Comparison of ENCODE assay signal across 3 cellular contexts in the genomic region with DNA sequence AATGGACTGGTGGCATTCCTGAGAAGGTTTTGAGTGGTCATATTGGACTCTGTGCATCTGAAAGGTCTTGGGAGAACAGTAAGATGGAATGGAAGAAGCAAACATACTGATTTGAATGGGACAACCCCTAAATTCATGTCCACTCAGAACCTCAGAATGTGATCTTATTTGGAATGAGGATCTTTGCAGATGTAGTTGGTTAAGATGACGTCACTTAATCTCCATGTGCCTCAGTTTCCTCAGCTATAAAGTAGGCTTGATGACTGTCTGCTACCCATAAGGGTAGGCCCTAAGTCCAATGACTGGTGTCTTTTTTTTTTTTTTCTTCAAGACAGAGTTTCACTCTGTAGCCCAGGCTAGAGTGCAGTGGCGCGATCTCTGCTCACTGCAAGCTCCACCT.
TF ChIP-seq lines count a peak whose summit lies in the region.

No MANE protein-coding gene starts in this region.

TF ChIP-seq in HepG2, 621 proteins besides CTCF, POLR2A, EP300 and RAD21:
- no peak for TF ChIP-seq DPF2 (CRISPR knock-in tag; IDR thresholded peaks at IDR 0.05; ENCODE audit: borderline replicate concordance, low read depth)
- TF ChIP-seq, protein P1, sequence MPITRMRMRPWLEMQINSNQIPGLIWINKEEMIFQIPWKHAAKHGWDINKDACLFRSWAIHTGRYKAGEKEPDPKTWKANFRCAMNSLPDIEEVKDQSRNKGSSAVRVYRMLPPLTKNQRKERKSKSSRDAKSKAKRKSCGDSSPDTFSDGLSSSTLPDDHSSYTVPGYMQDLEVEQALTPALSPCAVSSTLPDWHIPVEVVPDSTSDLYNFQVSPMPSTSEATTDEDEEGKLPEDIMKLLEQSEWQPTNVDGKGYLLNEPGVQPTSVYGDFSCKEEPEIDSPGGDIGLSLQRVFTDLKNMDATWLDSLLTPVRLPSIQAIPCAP (CRISPR knock-in tag; IDR thresholded peaks at IDR 0.05; ENCODE audit: low read depth), result no peak
- no peak for TF ChIP-seq CBX5 (CRISPR knock-in tag; IDR thresholded peaks at IDR 0.05; ENCODE audit: borderline replicate concordance)
- TF ChIP-seq NFIC (IDR thresholded peaks at IDR 0.05; ENCODE audit: low read length), result no peak
- TF ChIP-seq, protein P2, sequence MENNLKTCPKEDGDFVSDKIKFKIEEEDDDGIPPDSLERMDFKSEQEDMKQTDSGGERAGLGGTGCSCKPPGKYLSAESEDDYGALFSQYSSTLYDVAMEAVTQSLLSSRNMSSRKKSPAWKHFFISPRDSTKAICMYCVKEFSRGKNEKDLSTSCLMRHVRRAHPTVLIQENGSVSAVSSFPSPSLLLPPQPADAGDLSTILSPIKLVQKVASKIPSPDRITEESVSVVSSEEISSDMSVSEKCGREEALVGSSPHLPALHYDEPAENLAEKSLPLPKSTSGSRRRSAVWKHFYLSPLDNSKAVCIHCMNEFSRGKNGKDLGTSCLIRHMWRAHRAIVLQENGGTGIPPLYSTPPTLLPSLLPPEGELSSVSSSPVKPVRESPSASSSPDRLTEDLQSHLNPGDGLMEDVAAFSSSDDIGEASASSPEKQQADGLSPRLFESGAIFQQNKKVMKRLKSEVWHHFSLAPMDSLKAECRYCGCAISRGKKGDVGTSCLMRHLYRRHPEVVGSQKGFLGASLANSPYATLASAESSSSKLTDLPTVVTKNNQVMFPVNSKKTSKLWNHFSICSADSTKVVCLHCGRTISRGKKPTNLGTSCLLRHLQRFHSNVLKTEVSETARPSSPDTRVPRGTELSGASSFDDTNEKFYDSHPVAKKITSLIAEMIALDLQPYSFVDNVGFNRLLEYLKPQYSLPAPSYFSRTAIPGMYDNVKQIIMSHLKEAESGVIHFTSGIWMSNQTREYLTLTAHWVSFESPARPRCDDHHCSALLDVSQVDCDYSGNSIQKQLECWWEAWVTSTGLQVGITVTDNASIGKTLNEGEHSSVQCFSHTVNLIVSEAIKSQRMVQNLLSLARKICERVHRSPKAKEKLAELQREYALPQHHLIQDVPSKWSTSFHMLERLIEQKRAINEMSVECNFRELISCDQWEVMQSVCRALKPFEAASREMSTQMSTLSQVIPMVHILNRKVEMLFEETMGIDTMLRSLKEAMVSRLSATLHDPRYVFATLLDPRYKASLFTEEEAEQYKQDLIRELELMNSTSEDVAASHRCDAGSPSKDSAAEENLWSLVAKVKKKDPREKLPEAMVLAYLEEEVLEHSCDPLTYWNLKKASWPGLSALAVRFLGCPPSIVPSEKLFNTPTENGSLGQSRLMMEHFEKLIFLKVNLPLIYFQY (CRISPR knock-in tag; IDR thresholded peaks at IDR 0.05; ENCODE audit: borderline replicate concordance), result no peak
- TF ChIP-seq ZNF569 (CRISPR knock-in tag; IDR thresholded peaks at IDR 0.05; ENCODE audit: borderline replicate concordance), result no peak
- TF ChIP-seq HNRNPL (IDR thresholded peaks at IDR 0.05; ENCODE audit: low read depth, low read length), result no peak
- no peak for TF ChIP-seq HOXA5 (CRISPR knock-in tag; IDR thresholded peaks at IDR 0.05)
- no peak for TF ChIP-seq FOXA1 (IDR thresholded peaks at IDR 0.05)
- TF ChIP-seq FOXA1 (CRISPR knock-in tag; IDR thresholded peaks at IDR 0.05), result no peak
- no peak for TF ChIP-seq ARNT (IDR thresholded peaks at IDR 0.05)
- no peak for TF ChIP-seq SMARCC2 (IDR thresholded peaks at IDR 0.05)
- TF ChIP-seq CREB1 (IDR thresholded peaks at IDR 0.05), result peak; percentile 95
- no peak for TF ChIP-seq CREB1 (CRISPR knock-in tag; IDR thresholded peaks at IDR 0.05)
- TF ChIP-seq ATF7 (IDR thresholded peaks at IDR 0.05), result peak; percentile 99
- no peak for TF ChIP-seq ATF7 (CRISPR knock-in tag; IDR thresholded peaks at IDR 0.05)
- no peak for TF ChIP-seq FOXK2 (IDR thresholded peaks at IDR 0.05)
TF ChIP-seq in HepG2: peak in this region for 2.

TF ChIP-seq in GM12878, 131 proteins besides CTCF, POLR2A, EP300 and RAD21:
- TF ChIP-seq POU2F2 (IDR thresholded peaks at IDR 0.05; ENCODE audit: borderline replicate concordance, low read depth, low read length), result no peak
- 0 out of 2 replicates have a peak, but pooled peaks have one; percentile 30 for TF ChIP-seq ATF7 (IDR thresholded peaks at IDR 0.05; ENCODE audit: low read depth)
- TF ChIP-seq, protein P3, sequence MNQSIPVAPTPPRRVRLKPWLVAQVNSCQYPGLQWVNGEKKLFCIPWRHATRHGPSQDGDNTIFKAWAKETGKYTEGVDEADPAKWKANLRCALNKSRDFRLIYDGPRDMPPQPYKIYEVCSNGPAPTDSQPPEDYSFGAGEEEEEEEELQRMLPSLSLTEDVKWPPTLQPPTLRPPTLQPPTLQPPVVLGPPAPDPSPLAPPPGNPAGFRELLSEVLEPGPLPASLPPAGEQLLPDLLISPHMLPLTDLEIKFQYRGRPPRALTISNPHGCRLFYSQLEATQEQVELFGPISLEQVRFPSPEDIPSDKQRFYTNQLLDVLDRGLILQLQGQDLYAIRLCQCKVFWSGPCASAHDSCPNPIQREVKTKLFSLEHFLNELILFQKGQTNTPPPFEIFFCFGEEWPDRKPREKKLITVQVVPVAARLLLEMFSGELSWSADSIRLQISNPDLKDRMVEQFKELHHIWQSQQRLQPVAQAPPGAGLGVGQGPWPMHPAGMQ (IDR thresholded peaks at IDR 0.05; ENCODE audit: borderline replicate concordance), result no peak
TF ChIP-seq in GM12878: peak in this region for 1.

TF ChIP-seq in K562, 482 proteins besides CTCF, POLR2A, EP300 and RAD21:
- TF ChIP-seq ATF1 (CRISPR knock-in tag; IDR thresholded peaks at IDR 0.05) (no peak), ATF1 (tag; IDR thresholded peaks at IDR 0.05) (peak; percentile 34; the same call in 1 of the 2 replicates), MAFK (IDR thresholded peaks at IDR 0.05; ENCODE audit: low read length) (no peak), KDM5B (IDR thresholded peaks at IDR 0.05; ENCODE audit: insufficient replicate concordance, low read depth, low read length) (no peak)
- TF ChIP-seq, protein P4, sequence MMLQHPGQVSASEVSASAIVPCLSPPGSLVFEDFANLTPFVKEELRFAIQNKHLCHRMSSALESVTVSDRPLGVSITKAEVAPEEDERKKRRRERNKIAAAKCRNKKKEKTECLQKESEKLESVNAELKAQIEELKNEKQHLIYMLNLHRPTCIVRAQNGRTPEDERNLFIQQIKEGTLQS (IDR thresholded peaks at IDR 0.05), result peak; percentile 23; the same call in 1 of the 2 replicates
- TF ChIP-seq, protein P4 (CRISPR knock-in tag; conservative IDR thresholded peaks at IDR 0.05), result no peak
